In genomic region chr5:31059889-31060288, GRCh38 we compare ENCODE assay signal across 18 cellular contexts.
DNase-seq lines count a peak whose midpoint lies in the region; ATAC-seq, FAIRE-seq and TF ChIP-seq lines count a peak whose summit lies in the region.
"Had no signal": no experiment of that assay in that cellular context is flagged by ENCODE, and none has a peak within 500 bp of the region (broad histone marks: within the 10 kb centered on the region; RNA-seq: fewer than 3 reads in every experiment).

No MANE protein-coding gene starts in this region.

- DNase-seq in A673 (ENCODE audit: low spot score), result peak; percentile 56
- peak; percentile 29 for DNase-seq in NB4 (ENCODE audit: low read depth)
- DNase-seq in H1 (ENCODE audit: low read depth in 1 of 2, low spot score in 2 of 2), result no peak
- no peak for DNase-seq in left colon
- DNase-seq in brain microvascular endothelial cell, result no peak
- no peak for DNase-seq in RCC 7860 (ENCODE audit: low spot score)
- no peak for DNase-seq in osteocyte (ENCODE audit: extremely low spot score, unreplicated experiment)
- DNase-seq: C1 segment of cervical spinal cord, DND-41, GDM1, HFFc6, NCI-H1436, NCI-H2029, PC-3 had no signal

- no peak overlapping the region for H3K4me3 Mint-ChIP-seq in osteocyte (ENCODE audit: unreplicated experiment)
- H3K4me3 Mint-ChIP-seq: HFFc6 had no signal

- H3K27me3 Mint-ChIP-seq in osteocyte (ENCODE audit: unreplicated experiment), result no peaks in the 10 kb centered on the region

- H3K27me3 ChIP-seq in A673 (replicated peaks; ENCODE audit: insufficient read depth, low read depth, low read length, poor library complexity), result no peaks in the 10 kb centered on the region
- no peaks in the 10 kb centered on the region for H3K27me3 ChIP-seq in H1 (replicated peaks in 1 of 4; ENCODE audit: control insufficient read depth in 3 of 4, extremely low read depth in 1 of 4, insufficient read depth in 3 of 4, low read length in 3 of 4)
- no peaks in the 10 kb centered on the region for H3K27me3 ChIP-seq in brain microvascular endothelial cell (replicated peaks)
- H3K27me3 ChIP-seq: SJCRH30 had no signal

- H3K79me1 ChIP-seq in H1 (ENCODE audit: low read depth, low read length), result no peaks in the 10 kb centered on the region

- no peak overlapping the region for H2BK120ac ChIP-seq in H1 (replicated peaks; ENCODE audit: low read depth, low read length)

- H4K20me1 ChIP-seq in H1 (replicated peaks in 1 of 2; ENCODE audit: control insufficient read depth in 1 of 2, insufficient read depth in 2 of 2, low read length in 2 of 2), result no peaks in the 10 kb centered on the region

- H3K36me3 ChIP-seq in A673 (ENCODE audit: insufficient read depth, low read length, poor library complexity, severe bottlenecking) (no peaks in the 10 kb centered on the region), H1 (ENCODE audit: control insufficient read depth in 2 of 4, insufficient read depth in 4 of 4, low read length in 3 of 4) (no peaks in the 10 kb centered on the region), brain microvascular endothelial cell (replicated peaks) (no peaks in the 10 kb centered on the region)
- H3K36me3 ChIP-seq: SJCRH30 had no signal

- H2BK20ac ChIP-seq in H1 (ENCODE audit: low read length), result no peak overlapping the region

- no peak overlapping the region for H3K56ac ChIP-seq in H1 (replicated peaks; ENCODE audit: insufficient read length, low read depth, low read length)

- H3K4me1 ChIP-seq in A673 (ENCODE audit: insufficient read depth, low read length, poor library complexity, severe bottlenecking) (peaks cover 6% of the 10 kb centered on the region), H1 (replicated peaks in 1 of 4; ENCODE audit: control insufficient read depth in 3 of 4, insufficient read depth in 4 of 4, low read length in 3 of 4) (no peaks in the 10 kb centered on the region)

- H3K27ac ChIP-seq in A673 (ENCODE audit: low read depth, low read length, poor library complexity, severe bottlenecking), result no peak overlapping the region
- no peak overlapping the region for H3K27ac ChIP-seq in H1 (ENCODE audit: low read depth, low read length)
- H3K27ac ChIP-seq in brain microvascular endothelial cell, result no peak overlapping the region
- H3K27ac ChIP-seq: SJCRH30 had no signal

- no peak overlapping the region for H4K91ac ChIP-seq in H1 (replicated peaks; ENCODE audit: insufficient read length, low read length)

- in situ Hi-C loops in brain microvascular endothelial cell (cut with HindIII; ENCODE audit: low pct_ligation_motif_present, low sequenced_read_pairs), result no loop called here

- POLR2A ChIA-PET in A673 (lab: Charles Lee; ENCODE audit: low non-redundant PET), result no interaction called here
- POLR2A ChIA-PET in H1 (lab: Charles Lee; ENCODE audit: partially characterized antibody), result no interaction called here

- FAIRE-seq in H1 (lab: Jason Lieb, UNC) (no peak), RCC 7860 (lab: Jason Lieb, UNC) (no peak)
- FAIRE-seq: GM12891, H54 had no signal

- no peak overlapping the region for H2BK12ac ChIP-seq in H1 (ENCODE audit: low read depth, low read length)

- no peak overlapping the region for H3K14ac ChIP-seq in H1 (ENCODE audit: insufficient read length)

- no TSS peak for BruUV-seq in A673 (replicated peaks; lab: Mats Ljungman, UMichigan)

- H3K4me3 ChIP-seq in A673 (ENCODE audit: low read depth, low read length, poor library complexity, severe bottlenecking) (no peak overlapping the region), NB4 (ENCODE audit: low read depth, low read length) (no peak overlapping the region), H1 (ENCODE audit: extremely low read depth in 1 of 4, insufficient read depth in 2 of 4, low read depth in 3 of 4, low read length in 4 of 4) (no peak overlapping the region), brain microvascular endothelial cell (ENCODE audit: low read depth, low read length) (no peak overlapping the region)
- H3K4me3 ChIP-seq: SJCRH30 had no signal

- no peak overlapping the region for H2BK5ac ChIP-seq in H1 (ENCODE audit: low read depth, low read length)

- no peak overlapping the region for H2AK5ac ChIP-seq in H1 (ENCODE audit: low read depth, low read length)

- CTCF ChIA-PET in A673 (lab: Charles Lee) (no interaction called here), H1 (lab: Charles Lee; ENCODE audit: partially characterized antibody) (interaction anchor here (1.1 to 3.7 kb wide), 2 partner anchors 127 to 134 kb away, joined by 3 to 15 read pairs; partner anchors contain the start of gene CDH6)

- no peaks in the 10 kb centered on the region for H3K36me3 Mint-ChIP-seq in osteocyte (ENCODE audit: unreplicated experiment)

- H3K23me2 ChIP-seq in H1 (ENCODE audit: low read depth, low read length), result no peaks in the 10 kb centered on the region

- H3K23ac ChIP-seq in H1 (ENCODE audit: insufficient read length), result no peak overlapping the region

- no peak overlapping the region for H3K4ac ChIP-seq in H1 (replicated peaks; ENCODE audit: insufficient read length, low read depth, low read length)

- H3K4me2 ChIP-seq in H1 (ENCODE audit: insufficient read depth in 1 of 2, low read depth in 2 of 2, low read length in 2 of 2), result no peak overlapping the region

- H3K27ac Mint-ChIP-seq in osteocyte (ENCODE audit: unreplicated experiment), result no peak overlapping the region
- H3K27ac Mint-ChIP-seq: HFFc6 had no signal

- no peak overlapping the region for H4K8ac ChIP-seq in H1 (ENCODE audit: extremely low read depth, insufficient read depth, low read length)

- H3K9me3 ChIP-seq in A673 (ENCODE audit: low read depth, low read length, poor library complexity, severe bottlenecking) (no peaks in the 10 kb centered on the region), H1 (ENCODE audit: insufficient read depth in 2 of 2, low read depth in 1 of 2, low read length in 1 of 2) (no peaks in the 10 kb centered on the region)
- H3K9me3 ChIP-seq: SJCRH30 had no signal

- ATAC-seq in left colon (peak; percentile 40), GM18505 (IDR thresholded peaks at IDR 0.05; ENCODE audit: unreplicated experiment) (no peak)
- ATAC-seq: PC-3 had no signal

- no peak overlapping the region for H3K9ac ChIP-seq in H1 (replicated peaks in 1 of 4; ENCODE audit: extremely low read depth in 1 of 4, low read depth in 3 of 4, low read length in 3 of 4)

- no peak for TF ChIP-seq POLR2A in NB4 (IDR thresholded peaks at IDR 0.05; ENCODE audit: extremely low read depth, insufficient read length)
- TF ChIP-seq POLR2A in H1 (IDR thresholded peaks at IDR 0.05; ENCODE audit: control extremely low read depth in 1 of 2, low read depth in 2 of 2, low read length in 2 of 2), result no peak
- no peak for TF ChIP-seq POLR2A in GM18505 (IDR thresholded peaks at IDR 0.05; ENCODE audit: borderline replicate concordance, extremely low read depth, insufficient read depth, insufficient read length)

- intact Hi-C loops in A673 (cut with micrococcal nuclease; ENCODE audit: unreplicated experiment) (no loop called here), left colon (cut with DNase I, micrococcal nuclease) (no loop called here)

- TF ChIP-seq CTCF in A673 (conservative IDR thresholded peaks at IDR 0.05; ENCODE audit: low read depth, low read length) (no peak), NB4 (IDR thresholded peaks at IDR 0.05; ENCODE audit: low read depth, low read length) (no peak), H1 (IDR thresholded peaks at IDR 0.05; ENCODE audit: control extremely low read depth in 1 of 3, insufficient read depth in 1 of 3, low read depth in 1 of 3, low read length in 3 of 3) (no peak), brain microvascular endothelial cell (IDR thresholded peaks at IDR 0.05; ENCODE audit: low read depth, low read length, missing control alignments) (no peak), osteocyte (IDR thresholded peaks at IDR 0.05) (no peak)

- H4K5ac ChIP-seq in H1 (ENCODE audit: insufficient read length, low read depth, low read length), result no peak overlapping the region

- H2BK15ac ChIP-seq in H1 (ENCODE audit: low read length), result no peak overlapping the region

- H3K18ac ChIP-seq in H1 (ENCODE audit: extremely low read depth, low read length), result no peak overlapping the region

- peaks cover 4% of the 10 kb centered on the region for H3K4me1 Mint-ChIP-seq in osteocyte (ENCODE audit: unreplicated experiment)

- WGBS in H1 (ENCODE audit: extremely low coverage in 1 of 2, insufficient coverage in 1 of 2, insufficient read length in 1 of 2, insufficient replicate concordance in 2 of 2, low coverage in 1 of 2, low lambda C conversion rate in 2 of 2, missing lambda C conversion rate in 1 of 2), 2 experiments, result 96% methylated on average over 2 of the region's 2 CpGs; no CpG with 5 or more reads in 1 of the 2 experiments

- H3K9me3 Mint-ChIP-seq in osteocyte (ENCODE audit: unreplicated experiment), result peaks cover 15% of the 10 kb centered on the region
- H3K9me3 Mint-ChIP-seq: HFFc6 had no signal

- no peaks in the 10 kb centered on the region for H3K79me2 ChIP-seq in H1 (ENCODE audit: control insufficient read depth in 1 of 2, insufficient read depth in 2 of 2, low read length in 2 of 2)

- TF ChIP-seq EP300 in H1 (IDR thresholded peaks at IDR 0.05; ENCODE audit: borderline replicate concordance in 1 of 2, low read depth in 2 of 2, low read length in 2 of 2), result no peak

- no peak for TF ChIP-seq RAD21 in H1 (IDR thresholded peaks at IDR 0.05 in 1 of 2, conservative IDR thresholded peaks at IDR 0.05 in 1 of 2; ENCODE audit: low read depth in 2 of 2, low read length in 2 of 2)

- 0 out of 2 replicates have a peak overlapping the region, but pooled peaks have one; percentile 68 for H2AFZ ChIP-seq in H1 (ENCODE audit: low read length)

TF ChIP-seq in H1, 55 proteins besides CTCF, POLR2A, EP300 and RAD21 (continues in another document):
- TF ChIP-seq SRF (IDR thresholded peaks at IDR 0.05; ENCODE audit: low read depth, low read length), result no peak
- no peak for TF ChIP-seq RXRA (IDR thresholded peaks at IDR 0.05; ENCODE audit: insufficient read depth, low read depth, low read length)
- no peak for TF ChIP-seq EGR1 (IDR thresholded peaks at IDR 0.05; ENCODE audit: borderline replicate concordance, low read depth, low read length)
- TF ChIP-seq POLR2AphosphoS5 (IDR thresholded peaks at IDR 0.05; ENCODE audit: low read depth, low read length), result no peak
- no peak for TF ChIP-seq RNF2 (IDR thresholded peaks at IDR 0.05; ENCODE audit: borderline replicate concordance, low read depth, low read length, missing control alignments, poor library complexity, severe bottlenecking)
- no peak for TF ChIP-seq SIRT6 (IDR thresholded peaks at IDR 0.05; ENCODE audit: low read length)
- no peak for TF ChIP-seq CBX8 (IDR thresholded peaks at IDR 0.05; ENCODE audit: borderline replicate concordance, low read depth, low read length)
- no peak for TF ChIP-seq PHF8 (conservative IDR thresholded peaks at IDR 0.05; ENCODE audit: low read depth, low read length)
- no peak for TF ChIP-seq SIX5 (IDR thresholded peaks at IDR 0.05; ENCODE audit: low read depth, low read length)
- no peak for TF ChIP-seq KDM5A (IDR thresholded peaks at IDR 0.05; ENCODE audit: low read length)
- TF ChIP-seq SIN3A (conservative IDR thresholded peaks at IDR 0.05 in 1 of 2, IDR thresholded peaks at IDR 0.05 in 1 of 2; ENCODE audit: low read depth in 1 of 2, low read length in 2 of 2), result no peak
- TF ChIP-seq JUND (IDR thresholded peaks at IDR 0.05; ENCODE audit: low read length), result no peak
- TF ChIP-seq CHD1 (IDR thresholded peaks at IDR 0.05; ENCODE audit: low read depth, low read length), result no peak
- no peak for TF ChIP-seq JUN (IDR thresholded peaks at IDR 0.05; ENCODE audit: low read depth, low read length)

Comparison
In these comparisons a context has a peak if more than half of its experiments do, and no peak if none do; other contexts are left out.
1. DNase-seq: peak in A673 (single experiment) and NB4 (single experiment); none in H1 (0 of 2), left colon (0 of 2), brain microvascular endothelial cell (single experiment), RCC 7860 (single experiment) and osteocyte (single experiment).